Comparison of ENCODE assay signal across 13 cellular contexts in genomic region chr18:498901-499300, GRCh38. TPM values are rescaled to one million over a fixed set of nuclear protein-coding genes. Genes with fewer than 3 reads are reported as not detected.
DNase-seq lines count a peak whose midpoint lies in the region; ATAC-seq and TF ChIP-seq lines count a peak whose summit lies in the region.
"Had no signal": no experiment of that assay in that cellular context is flagged by ENCODE, and none has a peak within 500 bp of the region (broad histone marks: within the 10 kb centered on the region; RNA-seq: fewer than 3 reads in every experiment).

No MANE protein-coding gene starts in this region.

- ATAC-seq in HCT116, result 0 out of 2 replicates have a peak, but pooled peaks have one; percentile 15
- ATAC-seq in lower lobe of right lung, result no peak
- ATAC-seq in sciatic nerve, result no peak

- H3K27ac Mint-ChIP-seq in brain, result peak overlapping the region in 1 of 5 experiments; percentile 79
- H3K27ac Mint-ChIP-seq: activated naive CD4-positive, alpha-beta T cell treated with anti-CD3 and anti-CD28 coated beads for 36 hours had no signal

- H3K27ac ChIP-seq in HCT116 (ENCODE audit: low read depth, low read length) (no peak overlapping the region), lower lobe of right lung (peak overlapping the region; percentile 49), suprapubic skin (no peak overlapping the region), thyroid gland (peak overlapping the region in 1 of 3 donors; percentile 56), colonic mucosa (no peak overlapping the region)
- H3K27ac ChIP-seq: foreskin keratinocyte had no signal

- DNase-seq in HCT116 (ENCODE audit: low read depth, low spot score), result no peak
- DNase-seq in lower lobe of right lung, result no peak
- no peak for DNase-seq in suprapubic skin (ENCODE audit: low spot score in 2 of 2)
- no peak for DNase-seq in thyroid gland
- no peak for DNase-seq in anterior cingulate cortex (lab: John Stamatoyannopoulos, UW)
- DNase-seq in sciatic nerve (ENCODE audit: low spot score), result no peak
- no peak for DNase-seq in colonic mucosa
- DNase-seq: activated CD4-positive, CD25-positive, alpha-beta regulatory T cell; activated naive CD4-positive, alpha-beta T cell treated with anti-CD3 and anti-CD28 coated beads for 36 hours; NCI-H1694; OCI-M1 had no signal

- no peaks in the 10 kb centered on the region for H3K9me2 ChIP-seq in HCT116 (ENCODE audit: insufficient read depth)

- no peaks in the 10 kb centered on the region for H3K36me3 Mint-ChIP-seq in brain

- POLR2A ChIA-PET in HCT116 (lab: Charles Lee), result no interaction called here

- TF ChIP-seq EP300 in suprapubic skin (IDR thresholded peaks at IDR 0.05), result no peak

- no peak overlapping the region for H3K9ac ChIP-seq in HCT116 (ENCODE audit: low read length)
- no peak overlapping the region for H3K9ac ChIP-seq in colonic mucosa (ENCODE audit: low read depth in 2 of 2, low read length in 2 of 2)

- RAD21 ChIA-PET in HCT116 (lab: Charles Lee; ENCODE audit: low non-redundant PET in 1 of 2, low total read pairs in 2 of 2, uncharacterized antibody in 2 of 2, unreplicated experiment in 2 of 2), result no interaction called here

- no peak for TF ChIP-seq POLR2A in HCT116 (IDR thresholded peaks at IDR 0.05; ENCODE audit: borderline replicate concordance, extremely low read depth, insufficient read depth, insufficient read length)
- TF ChIP-seq POLR2A in suprapubic skin (IDR thresholded peaks at IDR 0.05), result no peak
- TF ChIP-seq POLR2A in thyroid gland (IDR thresholded peaks at IDR 0.05), result no peak

- intact Hi-C loops in HCT116 (cut with micrococcal nuclease) (loop anchor here (5.0 kb wide), 2 partner anchors 98 to 118 kb away; partner anchors contain the start of gene CLUL1), lower lobe of right lung (cut with DNase I) (no loop called here), thyroid gland (cut with DNase I) (no loop called here), sciatic nerve (cut with DNase I) (no loop called here), colonic mucosa (cut with DNase I) (no loop called here)

- no peaks in the 10 kb centered on the region for H4K20me1 ChIP-seq in HCT116 (ENCODE audit: insufficient read depth)

- 51% methylated on average over 3 of the region's 3 CpGs for WGBS in suprapubic skin
- 26 to 36% methylated on average over 3 of the region's 3 CpGs for WGBS in thyroid gland, 2 donors

- H3K4me3 Mint-ChIP-seq in brain, result peak overlapping the region; percentile 85 to 92 (median 89)
- H3K4me3 Mint-ChIP-seq: activated naive CD4-positive, alpha-beta T cell treated with anti-CD3 and anti-CD28 coated beads for 36 hours had no signal

- BruUV-seq in HCT116 (replicated peaks; lab: Mats Ljungman, UMichigan), result no TSS peak

- no peaks in the 10 kb centered on the region for H3K9me3 ChIP-seq in HCT116 (ENCODE audit: control insufficient read depth in 1 of 2, insufficient read depth in 1 of 2, low read depth in 1 of 2, low read length in 2 of 2)
- no peaks in the 10 kb centered on the region for H3K9me3 ChIP-seq in lower lobe of right lung
- no peaks in the 10 kb centered on the region for H3K9me3 ChIP-seq in suprapubic skin
- no peaks in the 10 kb centered on the region for H3K9me3 ChIP-seq in thyroid gland
- H3K9me3 ChIP-seq in colonic mucosa, result no peaks in the 10 kb centered on the region

- no peaks in the 10 kb centered on the region for H3K36me3 ChIP-seq in HCT116 (ENCODE audit: control insufficient read depth in 1 of 2, insufficient read depth in 2 of 2, low read length in 2 of 2)
- no peaks in the 10 kb centered on the region for H3K36me3 ChIP-seq in lower lobe of right lung
- no peaks in the 10 kb centered on the region for H3K36me3 ChIP-seq in suprapubic skin
- no peaks in the 10 kb centered on the region for H3K36me3 ChIP-seq in thyroid gland
- no peaks in the 10 kb centered on the region for H3K36me3 ChIP-seq in colonic mucosa

- no peak for TF ChIP-seq RAD21 in HCT116 (IDR thresholded peaks at IDR 0.05; ENCODE audit: low read depth)

- H3K9me3 Mint-ChIP-seq in brain, result peaks cover 0 to 5% (median 0%) of the 10 kb centered on the region in 5 experiments
- H3K9me3 Mint-ChIP-seq: activated naive CD4-positive, alpha-beta T cell treated with anti-CD3 and anti-CD28 coated beads for 36 hours had no signal

- H2AFZ ChIP-seq in HCT116 (ENCODE audit: low read depth, low read length, poor library complexity, severe bottlenecking), result peak overlapping the region; percentile 27

- H3K4me3 ChIP-seq in HCT116 (replicated peaks in 1 of 2; ENCODE audit: low read depth in 1 of 2, low read length in 2 of 2) (peak overlapping the region; percentile 29 to 37), lower lobe of right lung (peak overlapping the region; percentile 64), suprapubic skin (peak overlapping the region; percentile 68), thyroid gland (replicated peaks in 1 of 3) (no peak overlapping the region), colonic mucosa (no peak overlapping the region)

- H3K27me3 ChIP-seq in HCT116 (ENCODE audit: insufficient read depth, low read length), result peaks cover 37% of the 10 kb centered on the region
- H3K27me3 ChIP-seq in lower lobe of right lung (ENCODE audit: low read depth), result peaks cover 19% of the 10 kb centered on the region
- H3K27me3 ChIP-seq in suprapubic skin, result peaks cover 33% of the 10 kb centered on the region
- H3K27me3 ChIP-seq in thyroid gland, result no peaks in the 10 kb centered on the region
- H3K27me3 ChIP-seq in colonic mucosa, result peaks cover 26% of the 10 kb centered on the region

- no peaks in the 10 kb centered on the region for H3K79me2 ChIP-seq in HCT116 (ENCODE audit: insufficient read depth, low read length)

- H3K4me1 Mint-ChIP-seq in brain, result peaks cover 36% of the 10 kb centered on the region

- peaks cover 71% of the 10 kb centered on the region for H3K27me3 Mint-ChIP-seq in brain

- CTCF ChIA-PET in HCT116 (lab: Charles Lee), result interaction anchor here (0.7 kb wide), 1 partner anchor 21 kb away, joined by 3 read pairs; no protein-coding TSS in a partner anchor

- H3K4me2 ChIP-seq in HCT116 (ENCODE audit: low read length), result peak overlapping the region; percentile 69

- TF ChIP-seq CTCF in HCT116 (IDR thresholded peaks at IDR 0.05 in 2 of 3, conservative IDR thresholded peaks at IDR 0.05 in 1 of 3; ENCODE audit: borderline replicate concordance in 1 of 3, insufficient read depth in 1 of 3, low read depth in 2 of 3, low read length in 2 of 3), result no peak
- TF ChIP-seq CTCF in brain (conservative IDR thresholded peaks at IDR 0.05), result no peak
- TF ChIP-seq CTCF in lower lobe of right lung (IDR thresholded peaks at IDR 0.05), result no peak
- TF ChIP-seq CTCF in suprapubic skin (IDR thresholded peaks at IDR 0.05), result no peak
- no peak for TF ChIP-seq CTCF in thyroid gland (IDR thresholded peaks at IDR 0.05)
- TF ChIP-seq CTCF in colonic mucosa (IDR thresholded peaks at IDR 0.05), result no peak

- H3K4me1 ChIP-seq in HCT116 (ENCODE audit: control insufficient read depth in 1 of 2, insufficient read depth in 2 of 2, low read length in 2 of 2) (peaks cover 11 to 14% of the 10 kb centered on the region in 2 experiments; a peak in 3 of 4 replicates), lower lobe of right lung (peaks cover 44% of the 10 kb centered on the region), suprapubic skin (peaks cover 19% of the 10 kb centered on the region), thyroid gland (peaks cover 4 to 8% of the 10 kb centered on the region in 2 donors), colonic mucosa (no peaks in the 10 kb centered on the region)
- H3K4me1 ChIP-seq: foreskin keratinocyte had no signal

TF ChIP-seq in HCT116, 20 proteins besides CTCF, POLR2A, EP300 and RAD21:
- TF ChIP-seq ZBTB33 (IDR thresholded peaks at IDR 0.05; ENCODE audit: extremely low read depth, insufficient replicate concordance, low read length), result no peak
- TF ChIP-seq JUND (IDR thresholded peaks at IDR 0.05), result no peak
- no peak for TF ChIP-seq FOSL1 (IDR thresholded peaks at IDR 0.05; ENCODE audit: low read depth)
- TF ChIP-seq CBX3 (IDR thresholded peaks at IDR 0.05; ENCODE audit: low read depth), result no peak
- TF ChIP-seq TCF7L2 (IDR thresholded peaks at IDR 0.05; ENCODE audit: borderline replicate concordance, extremely low read depth, insufficient read depth, insufficient read length), result no peak
TF ChIP-seq in HCT116: peak in this region for 0.

RNA-seq across cellular contexts. Expression of gene COLEC12, which starts 1.6 kb away (rescaled TPM):
- not detected for total RNA-seq in HCT116 (2021; ENCODE audit: unreplicated experiment)
- 0.04 TPM in 1 of 2 replicates, not detected in the other for polyA plus RNA-seq in HCT116 (2012)
- 3.9 TPM for polyA plus RNA-seq in brain (ENCODE audit: insufficient read depth, low read depth, low replicate concordance)
- 79.2 TPM for total RNA-seq in lower lobe of right lung
- total RNA-seq in suprapubic skin, result 1 to 10 TPM; 2.1 to 6.2 (median 5.2) TPM
- 10 to 100 TPM in 3 of 4 donors, 1 to 10 TPM in 1; 6.3 to 34.7 (median 19.8) TPM for total RNA-seq in thyroid gland
- 19.3 TPM for total RNA-seq in sciatic nerve
- total RNA-seq in colonic mucosa, result 1 to 10 TPM; 1.9 to 4.7 TPM
- total RNA-seq: activated naive CD4-positive, alpha-beta T cell treated with anti-CD3 and anti-CD28 coated beads for 36 hours; foreskin keratinocyte had no signal
- polyA plus RNA-seq: foreskin keratinocyte had no signal

Comparison
In these comparisons a context has a peak if more than half of its experiments do, and no peak if none do; other contexts are left out.
1. H3K4me3 ChIP-seq: peak in HCT116 (2 of 2), lower lobe of right lung (single experiment) and suprapubic skin (single experiment); none in thyroid gland (0 of 3) and colonic mucosa (single experiment).